ENCODE assay signal across 1 cellular context in genomic region chr17:40915199-40915661, GRCh38.
TF ChIP-seq lines count a peak whose summit lies in the region.

No MANE protein-coding gene starts in this region.

TF ChIP-seq in GM23338, 12 proteins besides CTCF, POLR2A, EP300 and RAD21 (continued from another document):
- TF ChIP-seq, protein P1, sequence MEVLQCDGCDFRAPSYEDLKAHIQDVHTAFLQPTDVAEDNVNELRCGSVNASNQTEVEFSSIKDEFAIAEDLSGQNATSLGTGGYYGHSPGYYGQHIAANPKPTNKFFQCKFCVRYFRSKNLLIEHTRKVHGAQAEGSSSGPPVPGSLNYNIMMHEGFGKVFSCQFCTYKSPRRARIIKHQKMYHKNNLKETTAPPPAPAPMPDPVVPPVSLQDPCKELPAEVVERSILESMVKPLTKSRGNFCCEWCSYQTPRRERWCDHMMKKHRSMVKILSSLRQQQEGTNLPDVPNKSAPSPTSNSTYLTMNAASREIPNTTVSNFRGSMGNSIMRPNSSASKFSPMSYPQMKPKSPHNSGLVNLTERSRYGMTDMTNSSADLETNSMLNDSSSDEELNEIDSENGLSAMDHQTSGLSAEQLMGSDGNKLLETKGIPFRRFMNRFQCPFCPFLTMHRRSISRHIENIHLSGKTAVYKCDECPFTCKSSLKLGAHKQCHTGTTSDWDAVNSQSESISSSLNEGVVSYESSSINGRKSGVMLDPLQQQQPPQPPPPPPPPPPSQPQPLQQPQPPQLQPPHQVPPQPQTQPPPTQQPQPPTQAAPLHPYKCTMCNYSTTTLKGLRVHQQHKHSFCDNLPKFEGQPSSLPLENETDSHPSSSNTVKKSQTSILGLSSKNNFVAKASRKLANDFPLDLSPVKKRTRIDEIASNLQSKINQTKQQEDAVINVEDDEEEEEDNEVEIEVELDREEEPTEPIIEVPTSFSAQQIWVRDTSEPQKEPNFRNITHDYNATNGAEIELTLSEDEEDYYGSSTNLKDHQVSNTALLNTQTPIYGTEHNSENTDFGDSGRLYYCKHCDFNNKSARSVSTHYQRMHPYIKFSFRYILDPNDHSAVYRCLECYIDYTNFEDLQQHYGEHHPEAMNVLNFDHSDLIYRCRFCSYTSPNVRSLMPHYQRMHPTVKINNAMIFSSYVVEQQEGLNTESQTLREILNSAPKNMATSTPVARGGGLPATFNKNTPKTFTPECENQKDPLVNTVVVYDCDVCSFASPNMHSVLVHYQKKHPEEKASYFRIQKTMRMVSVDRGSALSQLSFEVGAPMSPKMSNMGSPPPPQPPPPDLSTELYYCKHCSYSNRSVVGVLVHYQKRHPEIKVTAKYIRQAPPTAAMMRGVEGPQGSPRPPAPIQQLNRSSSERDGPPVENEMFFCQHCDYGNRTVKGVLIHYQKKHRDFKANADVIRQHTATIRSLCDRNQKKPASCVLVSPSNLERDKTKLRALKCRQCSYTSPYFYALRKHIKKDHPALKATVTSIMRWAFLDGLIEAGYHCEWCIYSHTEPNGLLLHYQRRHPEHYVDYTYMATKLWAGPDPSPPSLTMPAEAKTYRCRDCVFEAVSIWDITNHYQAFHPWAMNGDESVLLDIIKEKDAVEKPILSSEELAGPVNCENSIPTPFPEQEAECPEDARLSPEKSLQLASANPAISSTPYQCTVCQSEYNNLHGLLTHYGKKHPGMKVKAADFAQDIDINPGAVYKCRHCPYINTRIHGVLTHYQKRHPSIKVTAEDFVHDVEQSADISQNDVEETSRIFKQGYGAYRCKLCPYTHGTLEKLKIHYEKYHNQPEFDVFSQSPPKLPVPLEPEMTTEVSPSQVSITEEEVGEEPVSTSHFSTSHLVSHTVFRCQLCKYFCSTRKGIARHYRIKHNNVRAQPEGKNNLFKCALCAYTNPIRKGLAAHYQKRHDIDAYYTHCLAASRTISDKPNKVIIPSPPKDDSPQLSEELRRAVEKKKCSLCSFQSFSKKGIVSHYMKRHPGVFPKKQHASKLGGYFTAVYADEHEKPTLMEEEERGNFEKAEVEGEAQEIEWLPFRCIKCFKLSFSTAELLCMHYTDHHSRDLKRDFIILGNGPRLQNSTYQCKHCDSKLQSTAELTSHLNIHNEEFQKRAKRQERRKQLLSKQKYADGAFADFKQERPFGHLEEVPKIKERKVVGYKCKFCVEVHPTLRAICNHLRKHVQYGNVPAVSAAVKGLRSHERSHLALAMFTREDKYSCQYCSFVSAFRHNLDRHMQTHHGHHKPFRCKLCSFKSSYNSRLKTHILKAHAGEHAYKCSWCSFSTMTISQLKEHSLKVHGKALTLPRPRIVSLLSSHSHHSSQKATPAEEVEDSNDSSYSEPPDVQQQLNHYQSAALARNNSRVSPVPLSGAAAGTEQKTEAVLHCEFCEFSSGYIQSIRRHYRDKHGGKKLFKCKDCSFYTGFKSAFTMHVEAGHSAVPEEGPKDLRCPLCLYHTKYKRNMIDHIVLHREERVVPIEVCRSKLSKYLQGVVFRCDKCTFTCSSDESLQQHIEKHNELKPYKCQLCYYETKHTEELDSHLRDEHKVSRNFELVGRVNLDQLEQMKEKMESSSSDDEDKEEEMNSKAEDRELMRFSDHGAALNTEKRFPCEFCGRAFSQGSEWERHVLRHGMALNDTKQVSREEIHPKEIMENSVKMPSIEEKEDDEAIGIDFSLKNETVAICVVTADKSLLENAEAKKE (CRISPR knock-in tag; IDR thresholded peaks at IDR 0.05), result no peak
- TF ChIP-seq, protein P2, sequence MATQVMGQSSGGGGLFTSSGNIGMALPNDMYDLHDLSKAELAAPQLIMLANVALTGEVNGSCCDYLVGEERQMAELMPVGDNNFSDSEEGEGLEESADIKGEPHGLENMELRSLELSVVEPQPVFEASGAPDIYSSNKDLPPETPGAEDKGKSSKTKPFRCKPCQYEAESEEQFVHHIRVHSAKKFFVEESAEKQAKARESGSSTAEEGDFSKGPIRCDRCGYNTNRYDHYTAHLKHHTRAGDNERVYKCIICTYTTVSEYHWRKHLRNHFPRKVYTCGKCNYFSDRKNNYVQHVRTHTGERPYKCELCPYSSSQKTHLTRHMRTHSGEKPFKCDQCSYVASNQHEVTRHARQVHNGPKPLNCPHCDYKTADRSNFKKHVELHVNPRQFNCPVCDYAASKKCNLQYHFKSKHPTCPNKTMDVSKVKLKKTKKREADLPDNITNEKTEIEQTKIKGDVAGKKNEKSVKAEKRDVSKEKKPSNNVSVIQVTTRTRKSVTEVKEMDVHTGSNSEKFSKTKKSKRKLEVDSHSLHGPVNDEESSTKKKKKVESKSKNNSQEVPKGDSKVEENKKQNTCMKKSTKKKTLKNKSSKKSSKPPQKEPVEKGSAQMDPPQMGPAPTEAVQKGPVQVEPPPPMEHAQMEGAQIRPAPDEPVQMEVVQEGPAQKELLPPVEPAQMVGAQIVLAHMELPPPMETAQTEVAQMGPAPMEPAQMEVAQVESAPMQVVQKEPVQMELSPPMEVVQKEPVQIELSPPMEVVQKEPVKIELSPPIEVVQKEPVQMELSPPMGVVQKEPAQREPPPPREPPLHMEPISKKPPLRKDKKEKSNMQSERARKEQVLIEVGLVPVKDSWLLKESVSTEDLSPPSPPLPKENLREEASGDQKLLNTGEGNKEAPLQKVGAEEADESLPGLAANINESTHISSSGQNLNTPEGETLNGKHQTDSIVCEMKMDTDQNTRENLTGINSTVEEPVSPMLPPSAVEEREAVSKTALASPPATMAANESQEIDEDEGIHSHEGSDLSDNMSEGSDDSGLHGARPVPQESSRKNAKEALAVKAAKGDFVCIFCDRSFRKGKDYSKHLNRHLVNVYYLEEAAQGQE (IDR thresholded peaks at IDR 0.05; ENCODE audit: unreplicated experiment), result no peak
- no peak for TF ChIP-seq NANOG (IDR thresholded peaks at IDR 0.05; ENCODE audit: borderline replicate concordance)
- no peak for TF ChIP-seq CREB1 (CRISPR knock-in tag; IDR thresholded peaks at IDR 0.05; ENCODE audit: low read depth)
- no peak for TF ChIP-seq POLR2AphosphoS5 (IDR thresholded peaks at IDR 0.05; ENCODE audit: low read depth)
TF ChIP-seq in GM23338: peak in this region for 0.
